Comparison of ENCODE assay signal across 10 cellular contexts in genomic region chr12:58105225-58106119, GRCh38.
DNase-seq lines count a peak whose midpoint lies in the region; ATAC-seq and TF ChIP-seq lines count a peak whose summit lies in the region.
"Had no signal": no experiment of that assay in that cellular context is flagged by ENCODE, and none has a peak within 500 bp of the region (broad histone marks: within the 10 kb centered on the region; RNA-seq: fewer than 3 reads in every experiment).

No MANE protein-coding gene starts in this region.

- H3K27ac Mint-ChIP-seq in endothelial cell (ENCODE audit: unreplicated experiment) (no peak overlapping the region), nephron progenitor cell (peak overlapping the region; percentile 44)
- no peak overlapping the region for H3K27ac Mint-ChIP-seq in activated CD8-positive, alpha-beta T cell treated with anti-CD3 and anti-CD28 coated beads, Interleukin-2, amount 10 ng/mL, durations not matched to agents 7 days and 5 days
- H3K27ac Mint-ChIP-seq: natural killer cell had no signal

- POLR2A ChIA-PET in activated CD8-positive, alpha-beta T cell treated with anti-CD3 and anti-CD28 coated beads, Interleukin-2, amount 10 ng/mL, durations not matched to agents 7 days and 5 days (lab: Charles Lee), result interaction anchor here (0.6 kb wide), 1 partner anchor 263 kb away, joined by 4 read pairs; no protein-coding TSS in a partner anchor

- H3K4me3 Mint-ChIP-seq in endothelial cell (ENCODE audit: unreplicated experiment) (no peak overlapping the region), nephron progenitor cell (no peak overlapping the region)
- no peak overlapping the region for H3K4me3 Mint-ChIP-seq in activated CD8-positive, alpha-beta T cell treated with anti-CD3 and anti-CD28 coated beads, Interleukin-2, amount 10 ng/mL, durations not matched to agents 7 days and 5 days
- H3K4me3 Mint-ChIP-seq: natural killer cell had no signal

- H3K27me3 Mint-ChIP-seq in endothelial cell (ENCODE audit: unreplicated experiment), result peaks cover 2% of the 10 kb centered on the region
- peaks cover 10% of the 10 kb centered on the region for H3K27me3 Mint-ChIP-seq in nephron progenitor cell (ENCODE audit: low read depth, poor library complexity)
- peaks cover 2% of the 10 kb centered on the region for H3K27me3 Mint-ChIP-seq in activated CD8-positive, alpha-beta T cell treated with anti-CD3 and anti-CD28 coated beads, Interleukin-2, amount 10 ng/mL, durations not matched to agents 7 days and 5 days (ENCODE audit: low read depth)

- H3K9me3 Mint-ChIP-seq in endothelial cell (ENCODE audit: unreplicated experiment) (no peaks in the 10 kb centered on the region), nephron progenitor cell (peaks cover 10% of the 10 kb centered on the region)
- no peaks in the 10 kb centered on the region for H3K9me3 Mint-ChIP-seq in activated CD8-positive, alpha-beta T cell treated with anti-CD3 and anti-CD28 coated beads, Interleukin-2, amount 10 ng/mL, durations not matched to agents 7 days and 5 days (ENCODE audit: insufficient read depth)

- no peak for ATAC-seq in activated CD8-positive, alpha-beta T cell treated with anti-CD3 and anti-CD28 coated beads, Interleukin-2, amount 10 ng/mL, durations not matched to agents 7 days and 5 days
- no peak for ATAC-seq in HG03521 (IDR thresholded peaks at IDR 0.05; ENCODE audit: unreplicated experiment)
- ATAC-seq: natural killer cell had no signal

- H3K36me3 Mint-ChIP-seq in endothelial cell (ENCODE audit: low read depth, unreplicated experiment) (peaks cover 4% of the 10 kb centered on the region), nephron progenitor cell (ENCODE audit: low read depth) (no peaks in the 10 kb centered on the region)
- H3K36me3 Mint-ChIP-seq in activated CD8-positive, alpha-beta T cell treated with anti-CD3 and anti-CD28 coated beads, Interleukin-2, amount 10 ng/mL, durations not matched to agents 7 days and 5 days (ENCODE audit: low read depth), result no peaks in the 10 kb centered on the region
- H3K36me3 Mint-ChIP-seq: natural killer cell had no signal

- H3K4me1 Mint-ChIP-seq in endothelial cell (ENCODE audit: unreplicated experiment) (no peaks in the 10 kb centered on the region), nephron progenitor cell (no peaks in the 10 kb centered on the region)
- no peaks in the 10 kb centered on the region for H3K4me1 Mint-ChIP-seq in activated CD8-positive, alpha-beta T cell treated with anti-CD3 and anti-CD28 coated beads, Interleukin-2, amount 10 ng/mL, durations not matched to agents 7 days and 5 days (ENCODE audit: low read depth)
- H3K4me1 Mint-ChIP-seq: natural killer cell had no signal

- 0 out of 3 replicates have a peak, but pooled peaks have one; percentile 22 for TF ChIP-seq CTCF in GM12872 (IDR thresholded peaks at IDR 0.05; ENCODE audit: insufficient read depth, low read depth, low read length)
- TF ChIP-seq CTCF in endothelial cell (IDR thresholded peaks at IDR 0.05; ENCODE audit: unreplicated experiment), result peak; percentile 41
- no peak for TF ChIP-seq CTCF in nephron progenitor cell (IDR thresholded peaks at IDR 0.05)

- DNase-seq in NCI-H69 (lab: John Stamatoyannopoulos, UW), result peak; percentile 22
- no peak for DNase-seq in endothelial cell (ENCODE audit: low spot score)
- no peak for DNase-seq in nephron progenitor cell
- no peak for DNase-seq in activated CD8-positive, alpha-beta T cell treated with anti-CD3 and anti-CD28 coated beads, Interleukin-2, amount 10 ng/mL, durations not matched to agents 7 days and 5 days
- DNase-seq in NCI-H748 (lab: John Stamatoyannopoulos, UW; ENCODE audit: unreplicated experiment), result no peak
- DNase-seq in H4 (ENCODE audit: low spot score), result no peak
- DNase-seq: natural killer cell, NCI-H2081 treated with DMSO at 0.1 percent for 48 hours had no signal

- CTCF ChIA-PET in activated CD8-positive, alpha-beta T cell treated with anti-CD3 and anti-CD28 coated beads, Interleukin-2, amount 10 ng/mL, durations not matched to agents 7 days and 5 days (lab: Charles Lee), result no interaction called here
